In the genomic region with DNA sequence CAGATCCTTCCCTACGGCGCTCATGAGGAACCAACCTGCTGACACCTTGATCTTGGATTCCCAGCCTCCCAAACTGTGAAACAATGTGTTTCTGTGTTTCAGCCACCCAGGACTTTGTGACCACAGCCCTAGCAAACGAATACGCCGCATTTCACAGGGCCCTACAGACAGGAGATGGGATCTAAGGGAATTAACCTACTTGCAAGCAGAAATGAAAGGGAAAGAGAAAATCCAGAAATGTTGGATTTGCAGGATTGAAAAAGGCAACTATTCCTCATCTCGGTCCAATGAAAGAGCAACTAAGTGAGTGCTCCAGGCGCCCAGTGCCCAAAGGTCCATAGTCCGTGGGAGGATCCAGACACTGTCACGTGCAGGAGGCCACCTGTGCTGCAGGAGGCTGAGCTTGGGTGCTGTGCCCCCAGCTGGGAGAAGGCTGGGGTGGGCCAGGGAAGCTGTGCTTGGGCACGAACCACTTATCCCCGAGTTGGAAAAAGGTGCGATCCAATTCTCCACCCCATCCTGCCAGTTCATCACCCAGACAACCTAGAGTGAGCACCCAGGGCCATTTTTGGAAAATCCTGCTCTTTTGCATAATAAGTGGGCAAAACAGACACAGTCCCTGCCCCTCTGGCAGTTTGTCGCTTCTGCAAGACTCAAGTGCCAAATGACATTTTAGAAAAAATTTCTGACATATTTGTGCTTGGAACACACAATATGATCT, we compare ENCODE assay signal across 24 cellular contexts.
A peak's percentile ranks its signal among the peaks of the same experiment; 100 is the strongest.
DNase-seq lines count a peak whose midpoint lies in the region; ATAC-seq, FAIRE-seq and TF ChIP-seq lines count a peak whose summit lies in the region.
"Had no signal": no experiment of that assay in that cellular context is flagged by ENCODE, and none has a peak within 500 bp of the region (broad histone marks: within the 10 kb centered on the region; RNA-seq: fewer than 3 reads in every experiment).

No MANE protein-coding gene starts in this region.

- no peak overlapping the region for H4K8ac ChIP-seq in H1 (ENCODE audit: extremely low read depth, insufficient read depth, low read length)

- H3K27me3 ChIP-seq in H1 (replicated peaks in 1 of 4; ENCODE audit: control insufficient read depth in 3 of 4, extremely low read depth in 1 of 4, insufficient read depth in 3 of 4, low read length in 3 of 4) = peaks cover 15 to 38% (median 35%) of the 10 kb centered on the region in 4 experiments
- H3K27me3 ChIP-seq in aorta (ENCODE audit: control insufficient read depth in 1 of 2, insufficient read depth in 2 of 2, low read length in 1 of 2) = no peaks in the 10 kb centered on the region
- H3K27me3 ChIP-seq: gastroesophageal sphincter, testis had no signal

- H2BK5ac ChIP-seq in H1 (ENCODE audit: low read depth, low read length) = no peak overlapping the region

- H3K36me3 ChIP-seq in H1 (ENCODE audit: control insufficient read depth in 2 of 4, insufficient read depth in 4 of 4, low read length in 3 of 4) = no peaks in the 10 kb centered on the region
- H3K36me3 ChIP-seq in aorta (ENCODE audit: control insufficient read depth in 1 of 2, insufficient read depth in 2 of 2, low read length in 1 of 2) = no peaks in the 10 kb centered on the region
- H3K36me3 ChIP-seq: brain microvascular endothelial cell, gastroesophageal sphincter had no signal

- H3K27ac ChIP-seq in H1 (ENCODE audit: low read depth, low read length) = no peak overlapping the region
- peak overlapping the region in 1 of 2 donors; percentile 4 for H3K27ac ChIP-seq in aorta (ENCODE audit: low read depth in 1 of 2, low read length in 2 of 2)
- H3K27ac ChIP-seq: brain microvascular endothelial cell, gastroesophageal sphincter, testis had no signal

- H2AK5ac ChIP-seq in H1 (ENCODE audit: low read depth, low read length) = no peak overlapping the region

- H3K9me3 ChIP-seq in H1 (ENCODE audit: insufficient read depth in 2 of 2, low read depth in 1 of 2, low read length in 1 of 2) = no peaks in the 10 kb centered on the region; a peak in 1 of 4 replicates
- H3K9me3 ChIP-seq in aorta (ENCODE audit: control insufficient read depth, low read length) = no peaks in the 10 kb centered on the region
- H3K9me3 ChIP-seq: gastroesophageal sphincter, testis had no signal

- no peak overlapping the region for H2BK120ac ChIP-seq in H1 (replicated peaks; ENCODE audit: low read depth, low read length)

- H2BK12ac ChIP-seq in H1 (ENCODE audit: low read depth, low read length) = no peak overlapping the region

- TF ChIP-seq RAD21 in H1 (IDR thresholded peaks at IDR 0.05 in 1 of 2, conservative IDR thresholded peaks at IDR 0.05 in 1 of 2; ENCODE audit: low read depth in 2 of 2, low read length in 2 of 2) = no peak

- no peak overlapping the region for H3K4me2 ChIP-seq in H1 (ENCODE audit: insufficient read depth in 1 of 2, low read depth in 2 of 2, low read length in 2 of 2)

- CTCF ChIA-PET in H1 (lab: Charles Lee; ENCODE audit: partially characterized antibody) = interaction anchor here (1.0 to 1.5 kb wide), 2 partner anchors 168 to 311 kb away, joined by 3 to 4 read pairs; no protein-coding TSS in a partner anchor

- POLR2A ChIA-PET in H1 (lab: Charles Lee; ENCODE audit: partially characterized antibody) = interaction anchor here (1.2 kb wide), 1 partner anchor 24 kb away, joined by 3 read pairs; no protein-coding TSS in a partner anchor

- H4K5ac ChIP-seq in H1 (ENCODE audit: insufficient read length, low read depth, low read length) = peak overlapping the region; percentile 20

- no peak overlapping the region for H3K4ac ChIP-seq in H1 (replicated peaks; ENCODE audit: insufficient read length, low read depth, low read length)

- no peaks in the 10 kb centered on the region for H3K79me1 ChIP-seq in H1 (ENCODE audit: low read depth, low read length)

- H4K20me1 ChIP-seq in H1 (replicated peaks in 1 of 2; ENCODE audit: control insufficient read depth in 1 of 2, insufficient read depth in 2 of 2, low read length in 2 of 2) = no peaks in the 10 kb centered on the region

- H3K56ac ChIP-seq in H1 (replicated peaks; ENCODE audit: insufficient read length, low read depth, low read length) = no peak overlapping the region

- no peak overlapping the region for H3K4me3 ChIP-seq in H1 (ENCODE audit: extremely low read depth in 1 of 4, insufficient read depth in 2 of 4, low read depth in 3 of 4, low read length in 4 of 4)
- H3K4me3 ChIP-seq in aorta (ENCODE audit: low read length in 2 of 2) = no peak overlapping the region
- H3K4me3 ChIP-seq: gastroesophageal sphincter, testis had no signal

- H3K79me2 ChIP-seq in H1 (ENCODE audit: control insufficient read depth in 1 of 2, insufficient read depth in 2 of 2, low read length in 2 of 2) = no peaks in the 10 kb centered on the region

- H2BK15ac ChIP-seq in H1 (ENCODE audit: low read length) = no peak overlapping the region

- H3K14ac ChIP-seq in H1 (ENCODE audit: insufficient read length) = no peak overlapping the region

- ATAC-seq in aorta (ENCODE audit: low FRiP score) (peak; percentile 45), HG03469 (IDR thresholded peaks at IDR 0.05; ENCODE audit: unreplicated experiment) (no peak), HG03460 (IDR thresholded peaks at IDR 0.05; ENCODE audit: unreplicated experiment) (no peak)
- ATAC-seq: activated CD4-positive, alpha-beta T cell treated with anti-CD3 and anti-CD28 coated beads for 36 hours; gastroesophageal sphincter had no signal

- no peak for TF ChIP-seq POLR2A in H1 (IDR thresholded peaks at IDR 0.05; ENCODE audit: control extremely low read depth in 1 of 2, low read depth in 2 of 2, low read length in 2 of 2)

- H2BK20ac ChIP-seq in H1 (ENCODE audit: low read length) = no peak overlapping the region

- peak; percentile 21 for DNase-seq in NCI-H1048 (lab: John Stamatoyannopoulos, UW)
- no peak for DNase-seq in H1 (ENCODE audit: low read depth in 1 of 2, low spot score in 2 of 2)
- peak; percentile 72 for DNase-seq in mucosa of gallbladder (ENCODE audit: low spot score)
- DNase-seq in aorta = no peak
- no peak for DNase-seq in MV-4-11 (lab: John Stamatoyannopoulos, UW)
- DNase-seq: activated CD4-positive, alpha-beta T cell treated with anti-CD3 and anti-CD28 coated beads for 36 hours; activated naive CD4-positive, alpha-beta T cell treated with anti-CD3 and anti-CD28 coated beads, Interleukin-2, amount 50 U/mL, for 16 hours; activated T-cell treated with anti-CD3 and anti-CD28 coated beads for 4 hours; brain microvascular endothelial cell; dermis blood vessel endothelial cell; DMS79; erythroblast; H7; mesenchymal stem cell; NCI-H1092 treated with DMSO at 0.1 percent for 48 hours; NCI-H226; nucleus accumbens; stimulated activated CD4-positive, alpha-beta T cell treated with anti-CD3 and anti-CD28 coated beads, Interleukin-4, amount 100 ng/mL, for 24 hours; stimulated activated CD8-positive, alpha-beta memory T cell treated with anti-CD3 and anti-CD28 coated beads, Interleukin-4, amount 100 ng/mL, for 48 hours; testis had no signal

- no peak overlapping the region for H3K9ac ChIP-seq in H1 (replicated peaks in 1 of 4; ENCODE audit: extremely low read depth in 1 of 4, low read depth in 3 of 4, low read length in 3 of 4)

- H3K23me2 ChIP-seq in H1 (ENCODE audit: low read depth, low read length) = peaks cover 2% of the 10 kb centered on the region; the same call in 1 of the 2 replicates

- H3K23ac ChIP-seq in H1 (ENCODE audit: insufficient read length) = no peak overlapping the region

- TF ChIP-seq EP300 in H1 (IDR thresholded peaks at IDR 0.05; ENCODE audit: borderline replicate concordance in 1 of 2, low read depth in 2 of 2, low read length in 2 of 2) = no peak

- peak overlapping the region; percentile 34; the same call in 1 of the 2 replicates for H3K18ac ChIP-seq in H1 (ENCODE audit: extremely low read depth, low read length)

- WGBS in H1 (ENCODE audit: extremely low coverage in 1 of 2, insufficient coverage in 1 of 2, insufficient read length in 1 of 2, insufficient replicate concordance in 2 of 2, low coverage in 1 of 2, low lambda C conversion rate in 2 of 2, missing lambda C conversion rate in 1 of 2), 2 experiments = 69% methylated on average over 13 of the region's 13 CpGs; no CpG with 5 or more reads in 1 of the 2 experiments
- 32% methylated on average over 13 of the region's 13 CpGs for WGBS in aorta, 2 donors

- H2AFZ ChIP-seq in H1 (ENCODE audit: low read length) = no peak overlapping the region

- TF ChIP-seq CTCF in H1 (IDR thresholded peaks at IDR 0.05; ENCODE audit: control extremely low read depth in 1 of 3, insufficient read depth in 1 of 3, low read depth in 1 of 3, low read length in 3 of 3) = no peak

- H4K91ac ChIP-seq in H1 (replicated peaks; ENCODE audit: insufficient read length, low read length) = no peak overlapping the region

- intact Hi-C loops in aorta (cut with DNase I) = no loop called here

- no peak for FAIRE-seq in H1 (lab: Jason Lieb, UNC)
- FAIRE-seq: GM18507 had no signal

- H3K4me1 ChIP-seq in H1 (replicated peaks in 1 of 4; ENCODE audit: control insufficient read depth in 3 of 4, insufficient read depth in 4 of 4, low read length in 3 of 4) = peaks cover 0 to 8% (median 5%) of the 10 kb centered on the region in 4 experiments; a peak in 6 of 7 replicates
- H3K4me1 ChIP-seq in aorta (ENCODE audit: control insufficient read depth in 1 of 2, insufficient read depth in 2 of 2, low read length in 2 of 2) = no peaks in the 10 kb centered on the region

TF ChIP-seq in H1, 55 proteins besides CTCF, POLR2A, EP300 and RAD21 (continues in another document):
- no peak for TF ChIP-seq CEBPB (IDR thresholded peaks at IDR 0.05; ENCODE audit: low read depth, low read length)
- TF ChIP-seq CHD1 (IDR thresholded peaks at IDR 0.05; ENCODE audit: low read depth, low read length) = no peak
- TF ChIP-seq GTF2F1 (IDR thresholded peaks at IDR 0.05; ENCODE audit: borderline replicate concordance, low read depth, low read length) = no peak
- TF ChIP-seq, protein P1, sequence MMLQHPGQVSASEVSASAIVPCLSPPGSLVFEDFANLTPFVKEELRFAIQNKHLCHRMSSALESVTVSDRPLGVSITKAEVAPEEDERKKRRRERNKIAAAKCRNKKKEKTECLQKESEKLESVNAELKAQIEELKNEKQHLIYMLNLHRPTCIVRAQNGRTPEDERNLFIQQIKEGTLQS (IDR thresholded peaks at IDR 0.05; ENCODE audit: insufficient read depth, low read depth, low read length) = no peak
- no peak for TF ChIP-seq CHD2 (IDR thresholded peaks at IDR 0.05; ENCODE audit: low read length)
- TF ChIP-seq ASH2L (IDR thresholded peaks at IDR 0.05; ENCODE audit: low read length) = no peak
- TF ChIP-seq CBX5 (IDR thresholded peaks at IDR 0.05; ENCODE audit: low read depth, low read length) = no peak
- TF ChIP-seq KDM5A (IDR thresholded peaks at IDR 0.05; ENCODE audit: low read length) = no peak
- no peak for TF ChIP-seq CTBP2 (IDR thresholded peaks at IDR 0.05; ENCODE audit: borderline replicate concordance, insufficient read depth, insufficient read length, low read length)
- no peak for TF ChIP-seq BRCA1 (IDR thresholded peaks at IDR 0.05; ENCODE audit: low read depth, low read length)
- TF ChIP-seq RXRA (IDR thresholded peaks at IDR 0.05; ENCODE audit: insufficient read depth, low read depth, low read length) = no peak
- TF ChIP-seq BACH1 (IDR thresholded peaks at IDR 0.05; ENCODE audit: low read length) = no peak
- no peak for TF ChIP-seq JUN (IDR thresholded peaks at IDR 0.05; ENCODE audit: low read depth, low read length)
- TF ChIP-seq SIX5 (IDR thresholded peaks at IDR 0.05; ENCODE audit: low read depth, low read length) = no peak

Comparison
In these comparisons a context has a peak if more than half of its experiments do, and no peak if none do; other contexts are left out.
1. DNase-seq: peak in NCI-H1048 (single experiment) and mucosa of gallbladder (single experiment); none in H1 (0 of 2), aorta (0 of 2) and MV-4-11 (single experiment).